In the genomic region with DNA sequence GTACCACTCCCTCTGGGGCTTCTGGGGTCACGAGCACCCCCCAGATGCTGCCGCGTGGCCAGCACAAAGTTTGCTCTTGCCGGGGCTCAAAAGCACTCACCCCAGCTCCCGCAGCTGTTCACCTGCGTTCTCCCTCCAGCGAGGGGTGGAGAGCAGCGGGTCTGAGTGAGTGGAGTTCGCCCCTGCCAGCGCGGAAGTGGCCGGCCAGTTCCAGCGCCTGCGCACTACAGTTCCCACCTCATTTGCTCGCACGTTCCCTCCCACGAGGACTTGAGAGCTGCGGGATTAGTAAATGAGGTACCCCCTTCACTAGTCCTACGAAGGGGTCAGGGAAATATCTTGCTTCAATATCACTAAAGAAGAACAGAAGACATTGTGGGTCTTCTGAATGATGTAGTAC, we compare ENCODE assay signal across 20 cellular contexts. TPM values are rescaled to one million over a fixed set of nuclear protein-coding genes. Genes with fewer than 3 reads are reported as not detected.
DNase-seq lines count a peak whose midpoint lies in the region; ATAC-seq, FAIRE-seq and TF ChIP-seq lines count a peak whose summit lies in the region.
"Had no signal": no experiment of that assay in that cellular context is flagged by ENCODE, and none has a peak within 500 bp of the region (broad histone marks: within the 10 kb centered on the region; RNA-seq: fewer than 3 reads in every experiment).

No MANE protein-coding gene starts in this region.

- H3K27me3 ChIP-seq in SK-N-SH (ENCODE audit: insufficient read depth) = peaks cover 29% of the 10 kb centered on the region
- no peaks in the 10 kb centered on the region for H3K27me3 ChIP-seq in H1 (replicated peaks in 1 of 4; ENCODE audit: control insufficient read depth in 3 of 4, extremely low read depth in 1 of 4, insufficient read depth in 3 of 4, low read length in 3 of 4)
- H3K27me3 ChIP-seq in neuronal stem cell (ENCODE audit: control insufficient read depth in 3 of 3, insufficient read depth in 3 of 3, low read depth in 1 of 3, low read length in 3 of 3) = no peaks in the 10 kb centered on the region

- no peak overlapping the region for H3K27ac Mint-ChIP-seq in T-helper 17 cell
- H3K27ac Mint-ChIP-seq: CD4-positive, alpha-beta memory T cell had no signal

- H2AK5ac ChIP-seq in H1 (ENCODE audit: low read depth, low read length) (no peak overlapping the region), neuronal stem cell (ENCODE audit: low read depth, low read length) (no peak overlapping the region)

- H4K20me1 ChIP-seq in SK-N-SH (ENCODE audit: insufficient read depth) (no peaks in the 10 kb centered on the region), H1 (replicated peaks in 1 of 2; ENCODE audit: control insufficient read depth in 1 of 2, insufficient read depth in 2 of 2, low read length in 2 of 2) (no peaks in the 10 kb centered on the region)

- no peak overlapping the region for H3K14ac ChIP-seq in H1 (ENCODE audit: insufficient read length)
- no peak overlapping the region for H3K14ac ChIP-seq in neuronal stem cell (ENCODE audit: low read length)

- no peak for TF ChIP-seq EP300 in SK-N-SH (IDR thresholded peaks at IDR 0.05; ENCODE audit: borderline replicate concordance in 1 of 2, low read depth in 1 of 2, low read length in 1 of 2)
- TF ChIP-seq EP300 in H1 (IDR thresholded peaks at IDR 0.05; ENCODE audit: borderline replicate concordance in 1 of 2, low read depth in 2 of 2, low read length in 2 of 2) = no peak

- H3F3A ChIP-seq in SK-N-SH (replicated peaks; ENCODE audit: insufficient read depth) = no peaks in the 10 kb centered on the region

- H3K9me2 ChIP-seq in SK-N-SH = no peaks in the 10 kb centered on the region; the same call in 1 of the 2 replicates

- no peak for FAIRE-seq in H1 (lab: Jason Lieb, UNC)
- FAIRE-seq: GM12878 had no signal

- no peak for TF ChIP-seq POLR2A in H1 (IDR thresholded peaks at IDR 0.05; ENCODE audit: control extremely low read depth in 1 of 2, low read depth in 2 of 2, low read length in 2 of 2)

- TF ChIP-seq CTCF in SK-N-SH (IDR thresholded peaks at IDR 0.05) (no peak), H1 (IDR thresholded peaks at IDR 0.05; ENCODE audit: control extremely low read depth in 1 of 3, insufficient read depth in 1 of 3, low read depth in 1 of 3, low read length in 3 of 3) (no peak)

- H3K18ac ChIP-seq in H1 (ENCODE audit: extremely low read depth, low read length) (no peak overlapping the region), neuronal stem cell (ENCODE audit: low read length) (peak overlapping the region; percentile 46)

- H4K5ac ChIP-seq in H1 (ENCODE audit: insufficient read length, low read depth, low read length) = no peak overlapping the region

- POLR2A ChIA-PET in SK-N-SH (lab: Yijun Ruan, JAX) = no interaction called here
- POLR2A ChIA-PET in H1 (lab: Charles Lee; ENCODE audit: partially characterized antibody) = no interaction called here

- H3K36me3 Mint-ChIP-seq in T-helper 17 cell (ENCODE audit: low read depth) = no peaks in the 10 kb centered on the region
- H3K36me3 Mint-ChIP-seq: CD4-positive, alpha-beta memory T cell had no signal

- H2AFZ ChIP-seq in SK-N-SH (ENCODE audit: low read depth) (peak overlapping the region; percentile 10; the same call in 1 of the 2 replicates), H1 (ENCODE audit: low read length) (no peak overlapping the region), neuronal stem cell (ENCODE audit: low read length) (no peak overlapping the region)

- peak overlapping the region in 1 of 2 experiments; percentile 28; a peak in 3 of 4 replicates for H3K4me3 ChIP-seq in SK-N-SH (ENCODE audit: low read depth in 2 of 2, low read length in 1 of 2)
- H3K4me3 ChIP-seq in H1 (ENCODE audit: extremely low read depth in 1 of 4, insufficient read depth in 2 of 4, low read depth in 3 of 4, low read length in 4 of 4) = no peak overlapping the region
- no peak overlapping the region for H3K4me3 ChIP-seq in neuronal stem cell (ENCODE audit: low read length in 2 of 2)
- H3K4me3 ChIP-seq: GM12878 had no signal

- H2BK15ac ChIP-seq in H1 (ENCODE audit: low read length) (no peak overlapping the region), neuronal stem cell (ENCODE audit: low read length) (peak overlapping the region; percentile 43)

- CTCF ChIA-PET in SK-N-SH (lab: Yijun Ruan, JAX) = interaction anchor here (1.6 kb wide), 1 partner anchor 8 kb away, joined by 4 read pairs; no protein-coding TSS in a partner anchor
- CTCF ChIA-PET in H1 (lab: Charles Lee; ENCODE audit: partially characterized antibody) = interaction anchor here (0.9 kb wide), 1 partner anchor 52 kb away, joined by 3 read pairs; no protein-coding TSS in a partner anchor

- H2BK12ac ChIP-seq in H1 (ENCODE audit: low read depth, low read length) (no peak overlapping the region), neuronal stem cell (ENCODE audit: low read length) (no peak overlapping the region)

- H3K9ac ChIP-seq in SK-N-SH (no peak overlapping the region), H1 (replicated peaks in 1 of 4; ENCODE audit: extremely low read depth in 1 of 4, low read depth in 3 of 4, low read length in 3 of 4) (no peak overlapping the region), neuronal stem cell (ENCODE audit: low read depth, low read length, poor library complexity) (peak overlapping the region; percentile 34)

- DNase-seq in SK-N-SH (peak; percentile 24), H1 (ENCODE audit: low read depth in 1 of 2, low spot score in 2 of 2) (no peak), neuronal stem cell (ENCODE audit: low spot score) (no peak), SKM-1 treated with dmso at 0.1 percent for 144 hours (lab: John Stamatoyannopoulos, UW; ENCODE audit: unreplicated experiment) (no peak), T-helper 17 cell (no peak)
- DNase-seq: C1 segment of cervical spinal cord; Calu3; CD4-positive, alpha-beta memory T cell; COR-L47; DMS79; EL; GDM1; GOT3; H7; HCEC 1CT had no signal

- no peak overlapping the region for H3K23ac ChIP-seq in H1 (ENCODE audit: insufficient read length)
- no peak overlapping the region for H3K23ac ChIP-seq in neuronal stem cell (ENCODE audit: low read depth, low read length, poor library complexity)

- H3K9me3 ChIP-seq in SK-N-SH = no peaks in the 10 kb centered on the region
- H3K9me3 ChIP-seq in H1 (ENCODE audit: insufficient read depth in 2 of 2, low read depth in 1 of 2, low read length in 1 of 2) = no peaks in the 10 kb centered on the region; a peak in 1 of 4 replicates
- peaks cover 2 to 9% of the 10 kb centered on the region in 2 donors for H3K9me3 ChIP-seq in neuronal stem cell (replicated peaks in 1 of 2; ENCODE audit: control insufficient read depth in 2 of 2, insufficient read depth in 1 of 2, low read depth in 1 of 2, low read length in 2 of 2)
- no peaks in the 10 kb centered on the region for H3K9me3 ChIP-seq in T-helper 17 cell (ENCODE audit: control insufficient read depth, low read length, poor library complexity, severe bottlenecking)

- H3K79me1 ChIP-seq in H1 (ENCODE audit: low read depth, low read length) = no peaks in the 10 kb centered on the region
- H3K79me1 ChIP-seq in neuronal stem cell (ENCODE audit: low read depth, low read length) = no peaks in the 10 kb centered on the region

- H2BK20ac ChIP-seq in H1 (ENCODE audit: low read length) = no peak overlapping the region

- H3K4me3 Mint-ChIP-seq in T-helper 17 cell = no peak overlapping the region
- H3K4me3 Mint-ChIP-seq: CD4-positive, alpha-beta memory T cell had no signal

- H3K27me3 Mint-ChIP-seq in T-helper 17 cell = peaks cover 24% of the 10 kb centered on the region

- H3K23me2 ChIP-seq in H1 (ENCODE audit: low read depth, low read length) = no peaks in the 10 kb centered on the region

- no peak overlapping the region for H3K56ac ChIP-seq in H1 (replicated peaks; ENCODE audit: insufficient read length, low read depth, low read length)

- H3K36me3 ChIP-seq in SK-N-SH (replicated peaks in 1 of 2; ENCODE audit: control insufficient read depth in 1 of 2, insufficient read depth in 2 of 2, low read length in 1 of 2) (no peaks in the 10 kb centered on the region), H1 (ENCODE audit: control insufficient read depth in 2 of 4, insufficient read depth in 4 of 4, low read length in 3 of 4) (no peaks in the 10 kb centered on the region), neuronal stem cell (replicated peaks in 1 of 2; ENCODE audit: control insufficient read depth in 2 of 2, insufficient read depth in 2 of 2, low read length in 2 of 2) (no peaks in the 10 kb centered on the region)

- no peaks in the 10 kb centered on the region for H3K79me2 ChIP-seq in SK-N-SH (ENCODE audit: insufficient read depth)
- H3K79me2 ChIP-seq in H1 (ENCODE audit: control insufficient read depth in 1 of 2, insufficient read depth in 2 of 2, low read length in 2 of 2) = no peaks in the 10 kb centered on the region

- H2BK120ac ChIP-seq in H1 (replicated peaks; ENCODE audit: low read depth, low read length) (no peak overlapping the region), neuronal stem cell (ENCODE audit: low read depth, low read length) (no peak overlapping the region)

- H3K4me1 ChIP-seq in SK-N-SH (ENCODE audit: control insufficient read depth in 1 of 2, insufficient read depth in 2 of 2, low read depth in 1 of 2, low read length in 1 of 2) (no peaks in the 10 kb centered on the region; a peak in 1 of 4 replicates), H1 (replicated peaks in 1 of 4; ENCODE audit: control insufficient read depth in 3 of 4, insufficient read depth in 4 of 4, low read length in 3 of 4) (no peaks in the 10 kb centered on the region), neuronal stem cell (ENCODE audit: control insufficient read depth in 2 of 2, insufficient read depth in 1 of 2, low read depth in 1 of 2, low read length in 2 of 2) (peaks cover 0 to 6% of the 10 kb centered on the region in 2 donors)

- H3K4me1 Mint-ChIP-seq in T-helper 17 cell = peaks cover 2% of the 10 kb centered on the region
- H3K4me1 Mint-ChIP-seq: CD4-positive, alpha-beta memory T cell had no signal

- no peak overlapping the region for H3K4me2 ChIP-seq in SK-N-SH
- H3K4me2 ChIP-seq in H1 (ENCODE audit: insufficient read depth in 1 of 2, low read depth in 2 of 2, low read length in 2 of 2) = no peak overlapping the region
- H3K4me2 ChIP-seq in neuronal stem cell (ENCODE audit: insufficient read depth, low read length, poor library complexity, severe bottlenecking) = no peak overlapping the region

- H4K91ac ChIP-seq in H1 (replicated peaks; ENCODE audit: insufficient read length, low read length) = no peak overlapping the region
- no peak overlapping the region for H4K91ac ChIP-seq in neuronal stem cell (ENCODE audit: low read depth, low read length, poor library complexity)

- TF ChIP-seq RAD21 in SK-N-SH (IDR thresholded peaks at IDR 0.05; ENCODE audit: low read length) = no peak
- no peak for TF ChIP-seq RAD21 in H1 (IDR thresholded peaks at IDR 0.05 in 1 of 2, conservative IDR thresholded peaks at IDR 0.05 in 1 of 2; ENCODE audit: low read depth in 2 of 2, low read length in 2 of 2)

- 32% methylated on average over 19 of the region's 19 CpGs for WGBS in SK-N-SH (ENCODE audit: low lambda C conversion rate)
- WGBS in H1 (ENCODE audit: extremely low coverage in 1 of 2, insufficient coverage in 1 of 2, insufficient read length in 1 of 2, insufficient replicate concordance in 2 of 2, low coverage in 1 of 2, low lambda C conversion rate in 2 of 2, missing lambda C conversion rate in 1 of 2), 2 experiments = 89% methylated on average over 16 of the region's 19 CpGs; no CpG with 5 or more reads in 1 of the 2 experiments
- no CpG with 5 or more reads among the region's 19 CpGs for WGBS in neuronal stem cell (ENCODE audit: extremely low coverage in 2 of 2, insufficient read length in 2 of 2, insufficient replicate concordance in 1 of 2), 2 donors

- no peak overlapping the region for H2BK5ac ChIP-seq in H1 (ENCODE audit: low read depth, low read length)
- H2BK5ac ChIP-seq in neuronal stem cell (ENCODE audit: low read length) = no peak overlapping the region

- no peak overlapping the region for H3K27ac ChIP-seq in SK-N-SH (ENCODE audit: low read depth in 2 of 2, low read length in 1 of 2)
- no peak overlapping the region for H3K27ac ChIP-seq in H1 (ENCODE audit: low read depth, low read length)
- H3K27ac ChIP-seq in neuronal stem cell (replicated peaks; ENCODE audit: low read length) = no peak overlapping the region

- ATAC-seq in GM18870 (IDR thresholded peaks at IDR 0.05; ENCODE audit: unreplicated experiment) (no peak), T-helper 17 cell (no peak)
- ATAC-seq: GM12878 had no signal

- H4K8ac ChIP-seq in H1 (ENCODE audit: extremely low read depth, insufficient read depth, low read length) (peak overlapping the region; percentile 57; the same call in 1 of the 2 replicates), neuronal stem cell (ENCODE audit: low read depth, low read length) (no peak overlapping the region)

- no peak overlapping the region for H3K4ac ChIP-seq in H1 (replicated peaks; ENCODE audit: insufficient read length, low read depth, low read length)
- H3K4ac ChIP-seq in neuronal stem cell (ENCODE audit: low read length) = no peak overlapping the region

RNA-seq across cellular contexts. Expression of a gene that starts 24.3 kb away (rescaled TPM):
- polyA plus RNA-seq in SK-N-SH (2012; rRNA removed) (not detected in 2 replicates), H1 (2011; rRNA removed) (not detected in 2 replicates)
- polyA plus RNA-seq in SK-N-SH (2012; cell fraction: cytosol; rRNA removed) = not detected in 2 replicates
- not detected in 2 replicates for polyA plus RNA-seq in SK-N-SH (2012; cell fraction: nucleus; rRNA removed)
- not detected in 2 replicates for total RNA-seq in H1 (2021; fragmentation: NEBNext Ultra II Directional; extraction: Animal tissue kit (Norgen Biotek cat#: 25700))
- not detected for polyA plus RNA-seq in H1 (2011; cell fraction: cytosol; rRNA removed)
- not detected for polyA plus RNA-seq in H1 (2011; cell fraction: nucleus; rRNA removed)
- not detected in 4 replicates for polyA plus RNA-seq in H1 (2012, experiment 1 of 2)
- polyA plus RNA-seq in H1 (2012, experiment 2 of 2) = not detected
- polyA plus RNA-seq in H1 (2013, experiment 1 of 2) = not detected
- polyA plus RNA-seq in H1 (2013, experiment 2 of 2) = not detected
- polyA minus RNA-seq in H1 (2011; rRNA and poly(A)+ RNA removed) = not detected in 2 replicates
- polyA minus RNA-seq in H1 (2011; cell fraction: cytosol; rRNA and poly(A)+ RNA removed) = not detected
- not detected for polyA minus RNA-seq in H1 (2011; cell fraction: nucleus; rRNA and poly(A)+ RNA removed)
- not detected for polyA plus RNA-seq in neuronal stem cell (2013, experiment 1 of 2)
- polyA plus RNA-seq in neuronal stem cell (2013, experiment 2 of 2) = not detected
- total RNA-seq in T-helper 17 cell = not detected
- total RNA-seq: A172; A673; Calu3; CD4-positive, alpha-beta memory T cell; GM12878; H7 had no signal
- polyA plus RNA-seq: BJ; CD4-positive, alpha-beta memory T cell; GM12878 had no signal

RNA-seq across cellular contexts. Expression of a gene that starts 36.8 kb away (rescaled TPM):
- polyA plus RNA-seq in SK-N-SH (2012; rRNA removed) (0.13 and 0.81 TPM in 2 replicates), H1 (2011; rRNA removed) (0.35 and 0.79 TPM in 2 replicates)
- polyA plus RNA-seq in SK-N-SH (2012; cell fraction: cytosol; rRNA removed) = 0.58 and 0.71 TPM in 2 replicates
- polyA plus RNA-seq in SK-N-SH (2012; cell fraction: nucleus; rRNA removed) = 0.07 and 0.12 TPM in 2 replicates
- 0.35 and 0.55 TPM in 2 replicates for total RNA-seq in H1 (2021; fragmentation: NEBNext Ultra II Directional; extraction: Animal tissue kit (Norgen Biotek cat#: 25700))
- 0.69 TPM for polyA plus RNA-seq in H1 (2011; cell fraction: cytosol; rRNA removed)
- 0.33 TPM for polyA plus RNA-seq in H1 (2011; cell fraction: nucleus; rRNA removed)
- polyA plus RNA-seq in H1 (2012, experiment 1 of 2) = 0.18 to 0.48 TPM (median 0.36 TPM) in 4 replicates
- 0.10 TPM for polyA plus RNA-seq in H1 (2012, experiment 2 of 2)
- polyA plus RNA-seq in H1 (2013, experiment 1 of 2) = 1.0 TPM
- 1.2 TPM for polyA plus RNA-seq in H1 (2013, experiment 2 of 2)
- 0.76 and 0.95 TPM in 2 replicates for polyA minus RNA-seq in H1 (2011; rRNA and poly(A)+ RNA removed)
- polyA minus RNA-seq in H1 (2011; cell fraction: cytosol; rRNA and poly(A)+ RNA removed) = not detected
- 0.30 TPM for polyA minus RNA-seq in H1 (2011; cell fraction: nucleus; rRNA and poly(A)+ RNA removed)
- 4.3 TPM for polyA plus RNA-seq in neuronal stem cell (2013, experiment 1 of 2)
- 4.0 TPM for polyA plus RNA-seq in neuronal stem cell (2013, experiment 2 of 2)
- total RNA-seq in T-helper 17 cell = not detected
- total RNA-seq: A172; A673; CD4-positive, alpha-beta memory T cell; GM12878; H7 had no signal
- polyA plus RNA-seq: BJ; CD4-positive, alpha-beta memory T cell; GM12878 had no signal
